In genomic region chr3:193040836-193041672, GRCh38 we compare ENCODE assay signal across 9 cellular contexts.
A peak's percentile ranks its signal among the peaks of the same experiment; 100 is the strongest.
DNase-seq lines count a peak whose midpoint lies in the region; ATAC-seq and TF ChIP-seq lines count a peak whose summit lies in the region.
"Had no signal": no experiment of that assay in that cellular context is flagged by ENCODE, and none has a peak within 500 bp of the region (broad histone marks: within the 10 kb centered on the region; RNA-seq: fewer than 3 reads in every experiment).

No MANE protein-coding gene starts in this region.

- H3K4me3 ChIP-seq in cardiac muscle cell (no peak overlapping the region), lower lobe of right lung (no peak overlapping the region), aorta (ENCODE audit: low read length in 2 of 2) (no peak overlapping the region)

- DNase-seq in cardiac muscle cell (ENCODE audit: low read depth in 1 of 2, low spot score in 1 of 2) (peak; percentile 55 to 66), Right ventricle myocardium inferior (ENCODE audit: missing footprints) (no peak), NCI-H345 treated with DMSO at 0.1 percent for 48 hours (lab: John Stamatoyannopoulos, UW; ENCODE audit: unreplicated experiment) (peak; percentile 67), brain pericyte (ENCODE audit: low read depth, low spot score) (peak; percentile 8), lower lobe of right lung (no peak), aorta (no peak)
- no peak for DNase-seq in effector CD8-positive, alpha-beta T cell (lab: John Stamatoyannopoulos, UW)
- DNase-seq: activated naive CD8-positive, alpha-beta T cell treated with anti-CD3 and anti-CD28 coated beads, Interleukin-2, amount 10 ng/mL, durations not matched to agents 7 days and 5 days had no signal

- intact Hi-C loops in Right ventricle myocardium inferior (cut with DNase I): loop anchor here (1.0 to 2.0 kb wide), 3 partner anchors 124 to 530 kb away; partner anchors contain the start of gene MB21D2
- intact Hi-C loops in lower lobe of right lung (cut with DNase I): loop anchor here (5.0 kb wide), 1 partner anchor 224 kb away; no protein-coding TSS in a partner anchor
- intact Hi-C loops in aorta (cut with DNase I): loop anchor here (2.0 to 10.0 kb wide), 3 partner anchors 224 to 476 kb away; no protein-coding TSS in a partner anchor

- ATAC-seq in Right ventricle myocardium inferior (no peak), HG02885 (IDR thresholded peaks at IDR 0.05; ENCODE audit: poor library complexity, unreplicated experiment) (peak; percentile 70), lower lobe of right lung (peak in 1 of 2 donors; percentile 55), aorta (ENCODE audit: low FRiP score) (no peak)

- 38 to 43% methylated on average over 2 of the region's 2 CpGs for WGBS in aorta, 2 donors

- H3K27me3 ChIP-seq in cardiac muscle cell (no peaks in the 10 kb centered on the region), lower lobe of right lung (ENCODE audit: low read depth) (no peaks in the 10 kb centered on the region), aorta (ENCODE audit: control insufficient read depth in 1 of 2, insufficient read depth in 2 of 2, low read length in 1 of 2) (no peaks in the 10 kb centered on the region)

- H3K4me1 ChIP-seq in cardiac muscle cell (ENCODE audit: low read depth) (peaks cover 1% of the 10 kb centered on the region), lower lobe of right lung (no peaks in the 10 kb centered on the region), aorta (ENCODE audit: control insufficient read depth in 1 of 2, insufficient read depth in 2 of 2, low read length in 2 of 2) (no peaks in the 10 kb centered on the region)

- H3K36me3 ChIP-seq in cardiac muscle cell: no peaks in the 10 kb centered on the region
- H3K36me3 ChIP-seq in lower lobe of right lung: no peaks in the 10 kb centered on the region
- H3K36me3 ChIP-seq in aorta (ENCODE audit: control insufficient read depth in 1 of 2, insufficient read depth in 2 of 2, low read length in 1 of 2): no peaks in the 10 kb centered on the region

- TF ChIP-seq CTCF in cardiac muscle cell (IDR thresholded peaks at IDR 0.05; ENCODE audit: low read depth, low read length) (peak; percentile 53), lower lobe of right lung (IDR thresholded peaks at IDR 0.05) (peak; percentile 42)

- H3K27ac ChIP-seq in cardiac muscle cell (no peak overlapping the region), lower lobe of right lung (no peak overlapping the region), aorta (ENCODE audit: low read depth in 1 of 2, low read length in 2 of 2) (no peak overlapping the region)

- H3K9me3 ChIP-seq in cardiac muscle cell (ENCODE audit: low read depth): no peaks in the 10 kb centered on the region
- H3K9me3 ChIP-seq in lower lobe of right lung: no peaks in the 10 kb centered on the region
- H3K9me3 ChIP-seq in aorta (ENCODE audit: control insufficient read depth, low read length): no peaks in the 10 kb centered on the region

Comparison
In these comparisons a context has a peak if more than half of its experiments do, and no peak if none do; other contexts are left out.
1. DNase-seq: peak in cardiac muscle cell (2 of 2), NCI-H345 treated with DMSO at 0.1 percent for 48 hours (single experiment) and brain pericyte (single experiment); none in Right ventricle myocardium inferior (single experiment), lower lobe of right lung (single experiment), effector CD8-positive, alpha-beta T cell (single experiment) and aorta (0 of 2).